In the genomic region with DNA sequence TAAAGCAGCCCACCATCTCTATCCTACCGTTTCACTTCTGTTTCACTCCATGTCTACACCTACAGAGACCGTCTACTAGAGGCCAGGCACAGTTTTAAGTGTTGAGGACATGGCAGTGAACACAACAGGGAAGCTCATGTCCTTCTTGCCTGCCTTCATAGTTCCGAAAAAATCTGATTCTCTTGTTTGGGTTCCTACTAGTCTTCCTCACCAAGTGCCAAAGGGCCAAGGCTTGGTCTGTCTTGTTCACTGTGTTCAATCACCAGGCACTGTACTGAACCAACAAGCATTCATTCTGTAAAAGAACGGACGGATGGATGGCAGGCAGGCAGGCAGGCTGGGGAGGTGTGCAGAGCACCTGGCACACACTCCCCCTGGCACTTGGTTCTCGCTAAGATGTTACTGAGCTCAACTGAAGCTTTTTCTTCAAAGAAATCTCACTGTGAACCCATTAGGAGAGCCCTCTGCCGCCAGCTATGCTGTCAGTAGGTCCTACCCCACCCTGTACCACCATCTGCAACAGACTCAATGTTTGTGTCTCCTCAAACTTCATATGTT, we compare ENCODE assay signal across 9 cellular contexts. TPM values are rescaled to one million over a fixed set of nuclear protein-coding genes. Genes with fewer than 3 reads are reported as not detected.
DNase-seq lines count a peak whose midpoint lies in the region; ATAC-seq and TF ChIP-seq lines count a peak whose summit lies in the region.
"Had no signal": no experiment of that assay in that cellular context is flagged by ENCODE, and none has a peak within 500 bp of the region (broad histone marks: within the 10 kb centered on the region; RNA-seq: fewer than 3 reads in every experiment).

No MANE protein-coding gene starts in this region.

- no peak for DNase-seq in activated T-cell treated with anti-CD3 and anti-CD28 coated beads, Interleukin-2, amount 50 U/mL, for 4 hours
- no peak for DNase-seq in activated T-cell treated with anti-CD3 and anti-CD28 coated beads, Interleukin-2, amount 50 U/mL, for 48 hours
- DNase-seq in activated naive CD8-positive, alpha-beta T cell treated with anti-CD3 and anti-CD28 coated beads for 36 hours: no peak
- peak in 1 of 2 donors; percentile 24 for DNase-seq in left lung
- no peak for DNase-seq in left lobe of liver (ENCODE audit: low spot score)
- no peak for DNase-seq in mucosa of gallbladder (ENCODE audit: low spot score)
- DNase-seq: cortex of kidney had no signal

- no peak overlapping the region for H3K27ac Mint-ChIP-seq in activated naive CD8-positive, alpha-beta T cell treated with anti-CD3 and anti-CD28 coated beads for 36 hours

- H3K27me3 ChIP-seq in left lung (no peaks in the 10 kb centered on the region), subcutaneous abdominal adipose tissue (ENCODE audit: control insufficient read depth in 5 of 5, insufficient read depth in 4 of 5, low read length in 5 of 5) (no peaks in the 10 kb centered on the region)

- H3K36me3 ChIP-seq in left lung: no peaks in the 10 kb centered on the region
- peaks cover 0 to 9% (median 2%) of the 10 kb centered on the region in 5 donors for H3K36me3 ChIP-seq in subcutaneous abdominal adipose tissue (ENCODE audit: control insufficient read depth in 5 of 5, insufficient read depth in 5 of 5, low read length in 5 of 5)

- no peak for TF ChIP-seq CTCF in left lung (IDR thresholded peaks at IDR 0.05)

- H3K4me1 ChIP-seq in left lung (peaks cover 52 to 87% of the 10 kb centered on the region in 2 donors), subcutaneous abdominal adipose tissue (ENCODE audit: control insufficient read depth in 5 of 5, insufficient read depth in 5 of 5, low read length in 5 of 5) (peaks cover 36 to 89% (median 87%) of the 10 kb centered on the region in 5 donors)

- no peaks in the 10 kb centered on the region for H3K27me3 Mint-ChIP-seq in activated T-cell treated with anti-CD3 and anti-CD28 coated beads, Interleukin-2, amount 50 U/mL, for 4 hours (ENCODE audit: low read depth)
- H3K27me3 Mint-ChIP-seq in activated naive CD8-positive, alpha-beta T cell treated with anti-CD3 and anti-CD28 coated beads for 36 hours: no peaks in the 10 kb centered on the region

- H3K9ac ChIP-seq in subcutaneous abdominal adipose tissue (ENCODE audit: low read length in 5 of 5): peak overlapping the region in 2 of 5 donors; percentile 5 to 95

- H3K27ac ChIP-seq in left lung (no peak overlapping the region), subcutaneous abdominal adipose tissue (ENCODE audit: low read depth, low read length) (peak overlapping the region; percentile 75)

- H3K4me3 ChIP-seq in left lung (peak overlapping the region; percentile 76 to 88), subcutaneous abdominal adipose tissue (ENCODE audit: low read depth in 1 of 5, low read length in 5 of 5) (peak overlapping the region; percentile 21 to 81 (median 78))

- H3K9me3 ChIP-seq in left lung: no peaks in the 10 kb centered on the region
- H3K9me3 ChIP-seq in subcutaneous abdominal adipose tissue (ENCODE audit: control insufficient read depth in 5 of 5, low read length in 5 of 5): no peaks in the 10 kb centered on the region

- H3K4me3 Mint-ChIP-seq in activated T-cell treated with anti-CD3 and anti-CD28 coated beads, Interleukin-2, amount 50 U/mL, for 4 hours: peak overlapping the region; percentile 97
- H3K4me3 Mint-ChIP-seq in activated naive CD8-positive, alpha-beta T cell treated with anti-CD3 and anti-CD28 coated beads for 36 hours: peak overlapping the region; percentile 91

- H3K4me1 Mint-ChIP-seq in activated T-cell treated with anti-CD3 and anti-CD28 coated beads, Interleukin-2, amount 50 U/mL, for 4 hours (ENCODE audit: low read depth): peaks cover 79% of the 10 kb centered on the region
- peaks cover 66% of the 10 kb centered on the region for H3K4me1 Mint-ChIP-seq in activated naive CD8-positive, alpha-beta T cell treated with anti-CD3 and anti-CD28 coated beads for 36 hours

- intact Hi-C loops in left lung (cut with DNase I): no loop called here

- H3K9me3 Mint-ChIP-seq in activated T-cell treated with anti-CD3 and anti-CD28 coated beads, Interleukin-2, amount 50 U/mL, for 4 hours: no peaks in the 10 kb centered on the region
- H3K9me3 Mint-ChIP-seq in activated naive CD8-positive, alpha-beta T cell treated with anti-CD3 and anti-CD28 coated beads for 36 hours: no peaks in the 10 kb centered on the region

- no peak for ATAC-seq in activated T-cell treated with anti-CD3 and anti-CD28 coated beads, Interleukin-2, amount 50 U/mL, for 4 hours
- ATAC-seq in left lung: no peak
- ATAC-seq in left lobe of liver: no peak
- ATAC-seq in GM18873 (IDR thresholded peaks at IDR 0.05; ENCODE audit: low FRiP score, unreplicated experiment): no peak

- peaks cover 14% of the 10 kb centered on the region for H3K36me3 Mint-ChIP-seq in activated T-cell treated with anti-CD3 and anti-CD28 coated beads, Interleukin-2, amount 50 U/mL, for 4 hours (ENCODE audit: insufficient read depth)
- peaks cover 24% of the 10 kb centered on the region for H3K36me3 Mint-ChIP-seq in activated naive CD8-positive, alpha-beta T cell treated with anti-CD3 and anti-CD28 coated beads for 36 hours

RNA-seq across cellular contexts. Expression of a gene that starts 2.5 kb away (rescaled TPM):
- 10 to 100 TPM; 27.0 to 30.2 (median 29.5) TPM for total RNA-seq in activated T-cell treated with anti-CD3 and anti-CD28 coated beads, Interleukin-2, amount 50 U/mL, for 4 hours
- total RNA-seq in activated naive CD8-positive, alpha-beta T cell treated with anti-CD3 and anti-CD28 coated beads for 36 hours: 10 to 100 TPM; 25.5 to 26.2 TPM
- total RNA-seq in left lung: 10 to 100 TPM; 30.2 to 35.8 TPM
- total RNA-seq in left lobe of liver: 66.8 TPM
- 41.3 TPM for total RNA-seq in mucosa of gallbladder

RNA-seq across cellular contexts. Expression of a gene that starts 4.6 kb away (rescaled TPM):
- total RNA-seq in activated T-cell treated with anti-CD3 and anti-CD28 coated beads, Interleukin-2, amount 50 U/mL, for 4 hours: 10 to 100 TPM; 25.2 to 26.4 (median 26.3) TPM
- 10 to 100 TPM; 20.4 to 21.3 TPM for total RNA-seq in activated naive CD8-positive, alpha-beta T cell treated with anti-CD3 and anti-CD28 coated beads for 36 hours
- total RNA-seq in left lung (10 to 100 TPM; 35.6 to 38.6 TPM), left lobe of liver (21.6 TPM), mucosa of gallbladder (27.6 TPM)
